22 cellular contexts compared by ENCODE assay signal in genomic region chr6:82220167-82220566, GRCh38.
"Had no signal": no experiment of that assay in that cellular context is flagged by ENCODE, and none has a peak within 500 bp of the region (broad histone marks: within the 10 kb centered on the region; RNA-seq: fewer than 3 reads in every experiment).

No MANE protein-coding gene starts in this region.

- H3K27me3 ChIP-seq: dorsolateral prefrontal cortex, esophagus muscularis mucosa, foreskin keratinocyte, gastroesophageal sphincter, heart left ventricle, hepatocyte, left lung had no signal

- H3K9me3 ChIP-seq: esophagus muscularis mucosa, gastroesophageal sphincter, heart left ventricle, left lung, lower lobe of right lung, mucosa of descending colon had no signal

- H2AFZ ChIP-seq: hepatocyte had no signal

- DNase-seq: dermis blood vessel endothelial cell; dorsolateral prefrontal cortex; effector CD4-positive, alpha-beta T cell; effector memory CD4-positive, alpha-beta T cell; foreskin keratinocyte; heart left ventricle; hypothalamus; immature natural killer cell; left cardiac atrium; left lung; left ventricle myocardium superior; lower lobe of right lung; mesenchymal stem cell; mucosa of descending colon; naive B cell; naive thymus-derived CD8-positive, alpha-beta T cell had no signal

- FAIRE-seq: endothelial cell of umbilical vein, keratinocyte had no signal

- H3K4me1 ChIP-seq: esophagus muscularis mucosa, foreskin keratinocyte, gastroesophageal sphincter, left lung, lower lobe of right lung had no signal

- H3K27ac ChIP-seq: coronary artery, dorsolateral prefrontal cortex, esophagus muscularis mucosa, foreskin keratinocyte, gastroesophageal sphincter, heart left ventricle, hepatocyte, left lung, lower lobe of right lung had no signal

- H3K4me3 ChIP-seq: coronary artery, dorsolateral prefrontal cortex, esophagus muscularis mucosa, gastroesophageal sphincter, heart left ventricle, hepatocyte, left lung, lower lobe of right lung, mucosa of descending colon had no signal

- H3K4me2 ChIP-seq: hepatocyte had no signal

- H3K79me2 ChIP-seq: hepatocyte had no signal

- ATAC-seq: foreskin keratinocyte; gastroesophageal sphincter; heart left ventricle; left cardiac atrium; left lung; left ventricle myocardium superior; lower lobe of right lung; mucosa of descending colon; naive thymus-derived CD8-positive, alpha-beta T cell had no signal
